Comparison of ENCODE assay signal across 8 cellular contexts in genomic region chr3:23203651-23204111, GRCh38. TPM values are rescaled to one million over a fixed set of nuclear protein-coding genes. Genes with fewer than 3 reads are reported as not detected.
DNase-seq lines count a peak whose midpoint lies in the region; ATAC-seq and TF ChIP-seq lines count a peak whose summit lies in the region.

No MANE protein-coding gene starts in this region.

- H3K27me3 Mint-ChIP-seq in WTC11 (ENCODE audit: low read depth), result peaks cover 26% of the 10 kb centered on the region

- no peaks in the 10 kb centered on the region for H3K9me3 ChIP-seq in muscle layer of colon (ENCODE audit: low read length)
- no peaks in the 10 kb centered on the region for H3K9me3 ChIP-seq in tibial nerve

- H3K9me3 Mint-ChIP-seq in WTC11, result no peaks in the 10 kb centered on the region

- TF ChIP-seq POLR2A in tibial nerve (IDR thresholded peaks at IDR 0.05), result no peak

- H3K4me3 ChIP-seq in HL-60 (replicated peaks; ENCODE audit: insufficient read depth, low read length) (peak overlapping the region; percentile 93), epithelial cell of proximal tubule (ENCODE audit: low read depth, low read length) (peak overlapping the region; percentile 84), muscle layer of colon (ENCODE audit: low read depth in 1 of 2, low read length in 2 of 2) (peak overlapping the region; percentile 87 to 96), tibial nerve (peak overlapping the region; percentile 65 to 100 (median 82))

- H3K4me1 ChIP-seq in muscle layer of colon (ENCODE audit: insufficient read depth, low read length), result peaks cover 14% of the 10 kb centered on the region
- peaks cover 0 to 48% (median 6%) of the 10 kb centered on the region in 4 donors for H3K4me1 ChIP-seq in tibial nerve

- CTCF ChIA-PET in WTC11 (lab: Charles Lee), result no interaction called here

- peak overlapping the region; percentile 91 for H3K4me3 Mint-ChIP-seq in WTC11

- DNase-seq in activated T-cell treated with anti-CD3 and anti-CD28 coated beads for 1 hour (ENCODE audit: low read depth), result peak; percentile 0
- no peak for DNase-seq in activated T-cell treated with anti-CD3 and anti-CD28 coated beads for 4 hours
- DNase-seq in HL-60 (ENCODE audit: low read depth in 1 of 2, low spot score in 1 of 2), result peak; percentile 31 to 38
- DNase-seq in WTC11 (ENCODE audit: low spot score), result peak; percentile 31
- no peak for DNase-seq in epithelial cell of proximal tubule (ENCODE audit: low read depth)
- DNase-seq in tibial nerve (ENCODE audit: low spot score in 2 of 2), result peak in 1 of 2 donors; percentile 48
- DNase-seq in COLO829 (ENCODE audit: low spot score), result no peak

- POLR2A ChIA-PET in WTC11 (lab: Charles Lee), result interaction anchor here (0.8 to 1.3 kb wide), 3 partner anchors 54 to 318 kb away, joined by 3 to 4 read pairs (median 4); no protein-coding TSS in a partner anchor

- TF ChIP-seq EP300 in tibial nerve (IDR thresholded peaks at IDR 0.05), result peak in 1 of 2 donors; percentile 50

- H3K27ac ChIP-seq in HL-60 (replicated peaks) (peak overlapping the region; percentile 75), muscle layer of colon (ENCODE audit: low read depth, low read length) (peak overlapping the region; percentile 66), tibial nerve (peak overlapping the region; percentile 86 to 98 (median 90))

- TF ChIP-seq CTCF in HL-60 (IDR thresholded peaks at IDR 0.05; ENCODE audit: insufficient read depth, low read length) (no peak), WTC11 (IDR thresholded peaks at IDR 0.05) (no peak), epithelial cell of proximal tubule (conservative IDR thresholded peaks at IDR 0.05; ENCODE audit: low read depth, low read length) (no peak), tibial nerve (IDR thresholded peaks at IDR 0.05) (no peak)

- H3K27me3 ChIP-seq in HL-60 (ENCODE audit: insufficient read depth, poor library complexity, severe bottlenecking) (no peaks in the 10 kb centered on the region), muscle layer of colon (ENCODE audit: control insufficient read depth in 1 of 2, insufficient read depth in 2 of 2, low read length in 2 of 2) (no peaks in the 10 kb centered on the region), tibial nerve (no peaks in the 10 kb centered on the region)

- 1 to 2% methylated on average over 17 of the region's 17 CpGs for WGBS in tibial nerve, 2 donors

- H3K36me3 Mint-ChIP-seq in WTC11, result no peaks in the 10 kb centered on the region

- peaks cover 41% of the 10 kb centered on the region for H3K4me1 Mint-ChIP-seq in WTC11

- H3K9ac ChIP-seq in muscle layer of colon (ENCODE audit: low read length), result peak overlapping the region; percentile 70

- peak overlapping the region; percentile 96 for H3K27ac Mint-ChIP-seq in WTC11

- H3K36me3 ChIP-seq in muscle layer of colon (ENCODE audit: insufficient read depth, low read length), result no peaks in the 10 kb centered on the region
- no peaks in the 10 kb centered on the region for H3K36me3 ChIP-seq in tibial nerve

- ATAC-seq in WTC11, result peak; percentile 2; the same call in 1 of the 2 replicates

TF ChIP-seq in WTC11, 78 proteins besides CTCF, POLR2A, EP300 and RAD21:
- TF ChIP-seq SMAD4 (CRISPR knock-in tag; IDR thresholded peaks at IDR 0.05) (no peak), PREB (CRISPR knock-in tag; IDR thresholded peaks at IDR 0.05; ENCODE audit: borderline replicate concordance) (no peak), AFF4 (CRISPR knock-in tag; IDR thresholded peaks at IDR 0.05; ENCODE audit: borderline replicate concordance) (no peak), CREB1 (CRISPR knock-in tag; IDR thresholded peaks at IDR 0.05) (no peak), ATF1 (CRISPR knock-in tag; IDR thresholded peaks at IDR 0.05) (no peak), MYBL2 (CRISPR knock-in tag; IDR thresholded peaks at IDR 0.05) (no peak), NFE2L1 (CRISPR knock-in tag; IDR thresholded peaks at IDR 0.05) (no peak), ATF6 (CRISPR knock-in tag; IDR thresholded peaks at IDR 0.05) (no peak), E2F4 (CRISPR knock-in tag; IDR thresholded peaks at IDR 0.05; ENCODE audit: borderline replicate concordance, low read depth) (no peak), ESRRA (CRISPR knock-in tag; IDR thresholded peaks at IDR 0.05; ENCODE audit: borderline replicate concordance) (no peak), MXD4 (CRISPR knock-in tag; IDR thresholded peaks at IDR 0.05; ENCODE audit: borderline replicate concordance) (no peak), HMGXB4 (CRISPR knock-in tag; IDR thresholded peaks at IDR 0.05) (no peak), ZNF232 (CRISPR knock-in tag; IDR thresholded peaks at IDR 0.05) (no peak), CBFB (CRISPR knock-in tag; IDR thresholded peaks at IDR 0.05; ENCODE audit: low read depth) (no peak), GABPB1 (CRISPR knock-in tag; IDR thresholded peaks at IDR 0.05) (no peak)

RNA-seq across cellular contexts. Expression of gene UBE2E2, which starts 0.6 kb away (rescaled TPM):
- total RNA-seq in WTC11 (2021), result 53.8 to 62.8 TPM (median 54.9 TPM) in 3 replicates
- 32.5 and 98.0 TPM in 2 replicates for total RNA-seq in epithelial cell of proximal tubule
- 100 to 1,000 TPM in 3 of 4 donors, 10 to 100 TPM in 1; 67.1 to 222 (median 130) TPM for total RNA-seq in tibial nerve

Comparison
In these comparisons a context has a peak if more than half of its experiments do, and no peak if none do; other contexts are left out.
1. DNase-seq: peak in activated T-cell treated with anti-CD3 and anti-CD28 coated beads for 1 hour (single experiment), HL-60 (2 of 2) and WTC11 (single experiment); none in activated T-cell treated with anti-CD3 and anti-CD28 coated beads for 4 hours (single experiment), epithelial cell of proximal tubule (single experiment) and COLO829 (single experiment).
2. Peak in every context shown above with its lines, with median percentiles within 50 percentile points of each other: H3K27ac ChIP-seq and H3K4me3 ChIP-seq.